ENCODE assay signal across 1 cellular context in genomic region chr15:70525551-70525950, GRCh38.
TF ChIP-seq lines count a peak whose summit lies in the region.

No MANE protein-coding gene starts in this region.

TF ChIP-seq in SK-N-SH treated with all-trans-retinoic acid at 6 μM for 48 hours, 23 proteins besides CTCF, POLR2A, EP300 and RAD21 (continued from another document):
- TF ChIP-seq CSRNP3 (CRISPR knock-in tag; IDR thresholded peaks at IDR 0.05) (no peak), RARB (CRISPR knock-in tag; IDR thresholded peaks at IDR 0.05) (no peak), ZNF70 (CRISPR knock-in tag; IDR thresholded peaks at IDR 0.05) (no peak), SNAI2 (CRISPR knock-in tag; IDR thresholded peaks at IDR 0.05) (no peak), PATZ1 (CRISPR knock-in tag; IDR thresholded peaks at IDR 0.05; ENCODE audit: borderline replicate concordance) (no peak)
